Comparison of ENCODE assay signal across 8 cellular contexts in genomic region chr6:11143394-11144371, GRCh38. TPM values are rescaled to one million over a fixed set of nuclear protein-coding genes. Genes with fewer than 3 reads are reported as not detected.
DNase-seq lines count a peak whose midpoint lies in the region; ATAC-seq and TF ChIP-seq lines count a peak whose summit lies in the region.

No MANE protein-coding gene starts in this region.

- intact Hi-C loops in Panc1 (cut with micrococcal nuclease; ENCODE audit: unreplicated experiment) (loop anchor here (1.0 to 5.0 kb wide), 2 partner anchors 353 to 434 kb away; no protein-coding TSS in a partner anchor), sigmoid colon (cut with DNase I) (loop anchor here (1.0 to 10.0 kb wide), 2 partner anchors 353 to 431 kb away; no protein-coding TSS in a partner anchor)

- no TSS peak for BruUV-seq in Panc1 (replicated peaks; lab: Mats Ljungman, UMichigan)

- CTCF ChIA-PET in Panc1 (lab: Charles Lee): interaction anchor here (0.7 to 1.5 kb wide), 4 partner anchors 14 to 432 kb away, joined by 3 to 7 read pairs (median 4); no protein-coding TSS in a partner anchor

- TF ChIP-seq CTCF in Panc1 (IDR thresholded peaks at IDR 0.05) (no peak), sigmoid colon (IDR thresholded peaks at IDR 0.05) (no peak)

- ATAC-seq in Panc1 (peak; percentile 76; the same call in 1 of the 2 replicates), GM19455 (IDR thresholded peaks at IDR 0.05; ENCODE audit: unreplicated experiment) (no peak), GM18511 (IDR thresholded peaks at IDR 0.05; ENCODE audit: unreplicated experiment) (no peak)

- POLR2A ChIA-PET in Panc1 (lab: Charles Lee): interaction anchor here (0.6 kb wide), 1 partner anchor 620 kb away, joined by 16 read pairs; no protein-coding TSS in a partner anchor

- no peaks in the 10 kb centered on the region for H3K36me3 ChIP-seq in Panc1 (ENCODE audit: control insufficient read depth, insufficient read depth, low read length)
- H3K36me3 ChIP-seq in sigmoid colon: no peaks in the 10 kb centered on the region

- H3K4me3 ChIP-seq in Panc1 (ENCODE audit: low read depth in 2 of 2, low read length in 2 of 2) (no peak overlapping the region), sigmoid colon (no peak overlapping the region)

- 80 to 84% methylated on average over 10 of the region's 10 CpGs for WGBS in sigmoid colon, 2 donors

- H3K27me3 ChIP-seq in Panc1 (ENCODE audit: control insufficient read depth, insufficient read depth, low read length) (no peaks in the 10 kb centered on the region), sigmoid colon (no peaks in the 10 kb centered on the region)

- H3K27ac ChIP-seq in Panc1 (ENCODE audit: low read length) (no peak overlapping the region), sigmoid colon (no peak overlapping the region)

- TF ChIP-seq POLR2A in sigmoid colon (IDR thresholded peaks at IDR 0.05): no peak

- TF ChIP-seq EP300 in sigmoid colon (IDR thresholded peaks at IDR 0.05): no peak

- in situ Hi-C loops in Panc1 (cut with HindIII; ENCODE audit: low pct_unique_long_range_greater_than_20kb, low sequenced_read_pairs): no loop called here

- no peaks in the 10 kb centered on the region for H3K9me3 ChIP-seq in Panc1 (ENCODE audit: control insufficient read depth, insufficient read depth, low read depth, low read length)
- H3K9me3 ChIP-seq in sigmoid colon: no peaks in the 10 kb centered on the region

- DNase-seq in GF-D8 (lab: John Stamatoyannopoulos, UW) (peak; percentile 69), Panc1 (ENCODE audit: low read depth, low spot score) (no peak), fibroblast of peridontal ligament (ENCODE audit: extremely low read depth) (peak; percentile 80), sigmoid colon (peak; percentile 84), NCI-H2227 (lab: John Stamatoyannopoulos, UW; ENCODE audit: unreplicated experiment) (no peak), germinal center (ENCODE audit: low spot score) (no peak)

- 0 out of 2 replicates have a peak, but pooled peaks cover 3% of the 10 kb centered on the region for H3K4me1 ChIP-seq in Panc1 (ENCODE audit: control insufficient read depth, insufficient read depth, low read length)
- peaks cover 0 to 5% (median 2%) of the 10 kb centered on the region in 4 donors for H3K4me1 ChIP-seq in sigmoid colon

RNA-seq across cellular contexts. Expression of gene ERVFRD-1, which starts 32.2 kb away (rescaled TPM):
- total RNA-seq in Panc1 (2021; ENCODE audit: unreplicated experiment): not detected
- not detected for polyA plus RNA-seq in Panc1 (2012; ENCODE audit: insufficient read length)
- under 1 TPM in 1 of 4 donors, not detected in 3; 0.36 TPM for total RNA-seq in sigmoid colon
- under 1 TPM in 2 of 3 donors, not detected in 1; 0.03 to 0.60 TPM for polyA plus RNA-seq in sigmoid colon

RNA-seq across cellular contexts. Expression of gene SMIM13, which starts 50.0 kb away (rescaled TPM):
- 17.6 TPM for total RNA-seq in Panc1 (2021; ENCODE audit: unreplicated experiment)
- 9.4 TPM for polyA plus RNA-seq in Panc1 (2012; ENCODE audit: insufficient read length)
- total RNA-seq in sigmoid colon: 10 to 100 TPM in 1 of 4 donors, 1 to 10 TPM in 3; 8.7 to 12.1 (median 8.8) TPM
- 1 to 10 TPM; 1.8 to 2.9 (median 2.8) TPM for polyA plus RNA-seq in sigmoid colon

Comparison
In these comparisons a context has a peak if more than half of its experiments do, and no peak if none do; other contexts are left out.
1. DNase-seq: peak in GF-D8 (single experiment), fibroblast of peridontal ligament (single experiment) and sigmoid colon (single experiment); none in Panc1 (single experiment), NCI-H2227 (single experiment) and germinal center (single experiment).